In genomic region chr17:21511368-21512195, GRCh38 we compare ENCODE assay signal across 8 cellular contexts.
DNase-seq lines count a peak whose midpoint lies in the region; ATAC-seq, FAIRE-seq and TF ChIP-seq lines count a peak whose summit lies in the region.

No MANE protein-coding gene starts in this region.

- H3K27ac ChIP-seq in duodenal mucosa (ENCODE audit: low read depth, low read length) (no peak overlapping the region), HepG2 (ENCODE audit: extremely low read length, insufficient read depth, low read length) (no peak overlapping the region)

- CTCF ChIA-PET in activated CD4-positive, alpha-beta memory T cell treated with anti-CD3 and anti-CD28 coated beads for 36 hours (lab: Charles Lee) = interaction anchor here (0.6 to 5.9 kb wide), 16 partner anchors 11 to 412 kb away, joined by 3 to 95 read pairs (median 4); no protein-coding TSS in a partner anchor
- CTCF ChIA-PET in HepG2 (lab: Yijun Ruan, JAX; ENCODE audit: low intra/inter-chr PET ratio, low total read pairs) = interaction anchor here (0.8 to 2.2 kb wide), 4 partner anchors 53 to 382 kb away, joined by 4 to 11 read pairs (median 6); no protein-coding TSS in a partner anchor

- H3K36me3 ChIP-seq in duodenal mucosa (ENCODE audit: control insufficient read depth in 1 of 2, insufficient read depth in 2 of 2, low read length in 2 of 2) (no peaks in the 10 kb centered on the region), HepG2 (replicated peaks in 1 of 2; ENCODE audit: control insufficient read depth in 1 of 2, insufficient read depth in 2 of 2, low read length in 2 of 2) (no peaks in the 10 kb centered on the region)

- in situ Hi-C loops in HepG2 (cut with HindIII; ENCODE audit: extremely low pct_ligation_motif_present, low pct_unique_long_range_greater_than_20kb) = loop anchor here (5.0 to 10.0 kb wide), 3 partner anchors 54 to 387 kb away; partner anchors contain the start of genes DHRS7B and MAP2K3

- no peak for TF ChIP-seq POLR2A in HepG2 (IDR thresholded peaks at IDR 0.05; ENCODE audit: insufficient read depth in 1 of 2, low read depth in 2 of 2, low read length in 2 of 2)

- peaks cover 6% of the 10 kb centered on the region; the same call in 1 of the 2 replicates for H3K4me1 Mint-ChIP-seq in HFFc6 (ENCODE audit: low read depth)
- peaks cover 16% of the 10 kb centered on the region for H3K4me1 Mint-ChIP-seq in activated CD4-positive, alpha-beta memory T cell treated with anti-CD3 and anti-CD28 coated beads for 36 hours (ENCODE audit: low read depth)

- H3K27me3 Mint-ChIP-seq in HFFc6 (ENCODE audit: insufficient read depth) = peaks cover 26% of the 10 kb centered on the region
- peaks cover 23% of the 10 kb centered on the region for H3K27me3 Mint-ChIP-seq in activated CD4-positive, alpha-beta memory T cell treated with anti-CD3 and anti-CD28 coated beads for 36 hours

- H3K36me3 Mint-ChIP-seq in HFFc6 (ENCODE audit: low read depth) = no peaks in the 10 kb centered on the region
- no peaks in the 10 kb centered on the region for H3K36me3 Mint-ChIP-seq in activated CD4-positive, alpha-beta memory T cell treated with anti-CD3 and anti-CD28 coated beads for 36 hours

- FAIRE-seq in HepG2 (lab: Jason Lieb, UNC) = no peak

- no peaks in the 10 kb centered on the region for H4K20me1 ChIP-seq in HepG2 (ENCODE audit: insufficient read depth, low read length)

- H3K9ac ChIP-seq in duodenal mucosa (ENCODE audit: low read depth in 1 of 2, low read length in 2 of 2) (peak overlapping the region; percentile 13 to 70), HepG2 (ENCODE audit: insufficient read depth, low read depth, low read length) (no peak overlapping the region)

- no peaks in the 10 kb centered on the region for H3K79me2 ChIP-seq in HepG2 (ENCODE audit: insufficient read depth, low read length)

- peak; percentile 87 for TF ChIP-seq CTCF in HFFc6 (IDR thresholded peaks at IDR 0.05)
- peak; percentile 82 for TF ChIP-seq CTCF in HepG2 (CRISPR knock-in tag; IDR thresholded peaks at IDR 0.05)

- 31% methylated on average over 35 of the region's 78 CpGs for WGBS in HepG2 (ENCODE audit: low lambda C conversion rate)

- H3K27me3 ChIP-seq in duodenal mucosa (ENCODE audit: control insufficient read depth in 1 of 2, insufficient read depth in 2 of 2, low read length in 2 of 2) (peaks cover 8 to 20% of the 10 kb centered on the region in 2 donors), HepG2 (ENCODE audit: control insufficient read depth in 1 of 2, insufficient read depth in 2 of 2, low read length in 2 of 2) (peaks cover 2 to 25% of the 10 kb centered on the region in 2 experiments)

- no peak for TF ChIP-seq EP300 in HepG2 (IDR thresholded peaks at IDR 0.05; ENCODE audit: low read depth in 2 of 2, low read length in 2 of 2)
- no peak for TF ChIP-seq EP300 in HepG2 (CRISPR knock-in tag; IDR thresholded peaks at IDR 0.05; ENCODE audit: borderline replicate concordance)

- ATAC-seq in HepG2 = peak; percentile 96
- no peak for ATAC-seq in HG02970 (IDR thresholded peaks at IDR 0.05; ENCODE audit: low FRiP score, unreplicated experiment)

- H3K4me2 ChIP-seq in HepG2 (ENCODE audit: low read depth, low read length) = peak overlapping the region; percentile 59

- POLR2A ChIA-PET in activated CD4-positive, alpha-beta memory T cell treated with anti-CD3 and anti-CD28 coated beads for 36 hours (lab: Charles Lee) = interaction anchor here (2.5 kb wide), 1 partner anchor 54 kb away, joined by 11 read pairs; no protein-coding TSS in a partner anchor
- POLR2A ChIA-PET in HepG2 (lab: Yijun Ruan, JAX) = interaction anchor here (0.8 kb wide), 1 partner anchor 225 kb away, joined by 3 read pairs; no protein-coding TSS in a partner anchor

- no peak overlapping the region for H3K27ac Mint-ChIP-seq in HFFc6
- H3K27ac Mint-ChIP-seq in activated CD4-positive, alpha-beta memory T cell treated with anti-CD3 and anti-CD28 coated beads for 36 hours = no peak overlapping the region

- DNase-seq in COR-L47 (lab: John Stamatoyannopoulos, UW) = peak; percentile 53
- peak; percentile 76 for DNase-seq in HFFc6
- peak; percentile 91 for DNase-seq in NCI-H510A treated with DMSO at 0.1 percent for 48 hours (lab: John Stamatoyannopoulos, UW)
- DNase-seq in activated CD4-positive, alpha-beta memory T cell treated with anti-CD3 and anti-CD28 coated beads for 36 hours = peak; percentile 78
- peak; percentile 38 for DNase-seq in HepG2 (ENCODE audit: low spot score)
- DNase-seq in stimulated activated CD4-positive, alpha-beta T cell treated with anti-CD3 and anti-CD28 coated beads, Interleukin-1b, Interleukin-23, amount 100 ng/mL, for 4 hours (ENCODE audit: low read depth in 2 of 2) = peak; percentile 54 to 62

- TF ChIP-seq RAD21 in HepG2 (CRISPR knock-in tag; IDR thresholded peaks at IDR 0.05) = peak; percentile 69; the same call in 1 of the 2 replicates

- no peak overlapping the region for H2AFZ ChIP-seq in HepG2 (ENCODE audit: low read length)

- no TSS peak for BruUV-seq in HepG2 (replicated peaks; lab: Mats Ljungman, UMichigan)

- peaks cover 8 to 10% of the 10 kb centered on the region in 2 donors for H3K4me1 ChIP-seq in duodenal mucosa (ENCODE audit: control insufficient read depth in 1 of 2, insufficient read depth in 2 of 2, low read length in 2 of 2)
- H3K4me1 ChIP-seq in HepG2 (ENCODE audit: insufficient read depth, low read length) = 0 out of 2 replicates have a peak, but pooled peaks cover 6% of the 10 kb centered on the region

- H3K9me3 ChIP-seq in duodenal mucosa (ENCODE audit: control insufficient read depth in 1 of 2, low read length in 2 of 2) = no peaks in the 10 kb centered on the region
- H3K9me3 ChIP-seq in HepG2 (ENCODE audit: low read length) = no peaks in the 10 kb centered on the region

- peak overlapping the region; percentile 45 to 60 for H3K4me3 ChIP-seq in duodenal mucosa (ENCODE audit: low read depth in 1 of 2, low read length in 2 of 2)
- H3K4me3 ChIP-seq in HepG2 (replicated peaks in 1 of 3; ENCODE audit: insufficient read depth in 1 of 3, low read depth in 2 of 3, low read length in 3 of 3) = peak overlapping the region in 2 of 3 experiments; percentile 32 to 55; a peak in 2 of 6 replicates

- H3K9me3 Mint-ChIP-seq in HFFc6 = no peaks in the 10 kb centered on the region
- H3K9me3 Mint-ChIP-seq in activated CD4-positive, alpha-beta memory T cell treated with anti-CD3 and anti-CD28 coated beads for 36 hours = no peaks in the 10 kb centered on the region

- intact Hi-C loops in activated CD4-positive, alpha-beta memory T cell treated with anti-CD3 and anti-CD28 coated beads for 36 hours (cut with micrococcal nuclease) = loop anchor here (1.0 to 5.0 kb wide), 4 partner anchors 54 to 392 kb away; no protein-coding TSS in a partner anchor
- intact Hi-C loops in HepG2 (cut with micrococcal nuclease; ENCODE audit: unreplicated experiment) = loop anchor here (5.0 to 10.0 kb wide), 2 partner anchors 197 to 394 kb away; no protein-coding TSS in a partner anchor

- peak overlapping the region; percentile 65 for H3K4me3 Mint-ChIP-seq in HFFc6
- H3K4me3 Mint-ChIP-seq in activated CD4-positive, alpha-beta memory T cell treated with anti-CD3 and anti-CD28 coated beads for 36 hours = peak overlapping the region; percentile 61

TF ChIP-seq in HepG2, 621 proteins besides CTCF, POLR2A, EP300 and RAD21 (continues in another document):
- TF ChIP-seq SNAPC4 (CRISPR knock-in tag; IDR thresholded peaks at IDR 0.05) (no peak), RXRA (CRISPR knock-in tag; IDR thresholded peaks at IDR 0.05) (no peak)

Comparison
In these comparisons a context has a peak if more than half of its experiments do, and no peak if none do; other contexts are left out.
1. DNase-seq: peak in every context shown above with its lines; median percentile 91 in NCI-H510A treated with DMSO at 0.1 percent for 48 hours; 78 in activated CD4-positive, alpha-beta memory T cell treated with anti-CD3 and anti-CD28 coated beads for 36 hours; 76 in HFFc6; 58 in stimulated activated CD4-positive, alpha-beta T cell treated with anti-CD3 and anti-CD28 coated beads, Interleukin-1b, Interleukin-23, amount 100 ng/mL, for 4 hours; 53 in COR-L47; 38 in HepG2.